Comparison of ENCODE assay signal across 8 cellular contexts in the genomic region with DNA sequence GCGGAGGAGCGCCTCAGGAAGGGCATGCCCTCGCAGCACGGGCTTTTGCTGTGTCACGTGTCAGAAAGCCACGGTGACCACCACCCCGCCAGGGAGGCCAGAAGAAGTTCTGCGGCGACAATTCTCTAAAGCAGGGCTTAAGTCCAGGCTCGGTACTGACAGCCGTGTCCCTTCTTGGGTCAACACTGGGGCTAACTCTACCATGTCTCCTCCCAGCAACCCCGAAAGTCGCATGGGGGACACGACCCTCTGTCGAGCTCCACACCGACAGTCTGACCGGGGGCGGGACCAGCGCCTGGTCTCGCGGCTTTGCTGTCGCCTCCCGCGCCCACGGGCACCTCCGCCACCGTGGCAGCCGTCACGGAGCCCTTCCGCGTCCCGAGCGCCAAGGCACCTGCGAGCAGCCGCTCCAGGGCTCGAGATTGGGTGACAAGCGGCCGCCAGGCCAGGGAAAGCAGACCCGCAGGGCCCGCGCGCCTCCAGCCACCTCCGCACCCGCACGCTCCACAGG. TPM values are rescaled to one million over a fixed set of nuclear protein-coding genes. Genes with fewer than 3 reads are reported as not detected.
DNase-seq lines count a peak whose midpoint lies in the region; ATAC-seq and TF ChIP-seq lines count a peak whose summit lies in the region.

No MANE protein-coding gene starts in this region.

- peaks cover 75% of the 10 kb centered on the region for H3K79me2 ChIP-seq in ACC112 (ENCODE audit: control insufficient read depth, insufficient read depth, low read length, unreplicated experiment)

- no peaks in the 10 kb centered on the region for H3K36me3 ChIP-seq in ACC112 (ENCODE audit: insufficient read depth, low read length)
- no peaks in the 10 kb centered on the region; the same call in 1 of the 2 replicates for H3K36me3 ChIP-seq in Panc1 (ENCODE audit: control insufficient read depth, insufficient read depth, low read length)

- BruUV-seq in Panc1 (replicated peaks; lab: Mats Ljungman, UMichigan): no TSS peak

- no peaks in the 10 kb centered on the region for H3K9me3 ChIP-seq in Panc1 (ENCODE audit: control insufficient read depth, insufficient read depth, low read depth, low read length)

- H3K27me3 ChIP-seq in ACC112 (ENCODE audit: insufficient read depth, low read length) (no peaks in the 10 kb centered on the region), Panc1 (ENCODE audit: control insufficient read depth, insufficient read depth, low read length) (no peaks in the 10 kb centered on the region)

- peak overlapping the region; percentile 95 for H2AFZ ChIP-seq in ACC112 (ENCODE audit: low read length, unreplicated experiment)

- ATAC-seq in GM18511 (IDR thresholded peaks at IDR 0.05; ENCODE audit: unreplicated experiment) (peak; percentile 28), HG03025 (IDR thresholded peaks at IDR 0.05; ENCODE audit: low FRiP score, unreplicated experiment) (peak; percentile 25), Panc1 (peak; percentile 51), sciatic nerve (no peak)

- intact Hi-C loops in Panc1 (cut with micrococcal nuclease; ENCODE audit: unreplicated experiment) (no loop called here), sciatic nerve (cut with DNase I) (no loop called here)

- H3K4me1 ChIP-seq in ACC112 (ENCODE audit: control insufficient read depth, insufficient read depth, low read length, unreplicated experiment): peaks cover 15% of the 10 kb centered on the region
- peaks cover 13% of the 10 kb centered on the region; the same call in 1 of the 2 replicates for H3K4me1 ChIP-seq in Panc1 (ENCODE audit: control insufficient read depth, insufficient read depth, low read length)

- CTCF ChIA-PET in Panc1 (lab: Charles Lee): no interaction called here

- no peak for TF ChIP-seq CTCF in Panc1 (IDR thresholded peaks at IDR 0.05)

- peak overlapping the region; percentile 100 for H3K4me3 ChIP-seq in ACC112 (ENCODE audit: low read depth, low read length)
- peak overlapping the region; percentile 83 to 95 for H3K4me3 ChIP-seq in Panc1 (ENCODE audit: low read depth in 2 of 2, low read length in 2 of 2)

- in situ Hi-C loops in Panc1 (cut with HindIII; ENCODE audit: low pct_unique_long_range_greater_than_20kb, low sequenced_read_pairs): no loop called here

- POLR2A ChIA-PET in Panc1 (lab: Charles Lee): interaction anchor here (0.6 to 0.7 kb wide), 2 partner anchors 30 to 39 kb away, joined by 3 read pairs; no protein-coding TSS in a partner anchor

- H3K27ac ChIP-seq in ACC112 (ENCODE audit: low read depth, low read length) (peak overlapping the region; percentile 95), Panc1 (ENCODE audit: low read length) (peak overlapping the region; percentile 100)

- DNase-seq in Panc1 (ENCODE audit: low read depth, low spot score) (no peak), amygdala (lab: John Stamatoyannopoulos, UW) (peak in 35 of 56 donors; percentile 4 to 71 (median 39)), hepatic stellate cell (ENCODE audit: low spot score) (peak; percentile 42), sciatic nerve (ENCODE audit: low spot score) (peak; percentile 70), Kasumi-1 (lab: John Stamatoyannopoulos, UW) (no peak)

RNA-seq across cellular contexts. Expression of gene NANP, which starts 0.5 kb away (rescaled TPM):
- 7.3 TPM for total RNA-seq in Panc1 (2021; ENCODE audit: unreplicated experiment)
- polyA plus RNA-seq in Panc1 (2012; ENCODE audit: insufficient read length): 2.1 TPM
- total RNA-seq in sciatic nerve: 4.6 TPM

RNA-seq across cellular contexts. Expression of gene NINL, which starts 37.9 kb away (rescaled TPM):
- total RNA-seq in Panc1 (2021; ENCODE audit: unreplicated experiment): 25.0 TPM
- polyA plus RNA-seq in Panc1 (2012; ENCODE audit: insufficient read length): 23.5 TPM
- 14.8 TPM for total RNA-seq in sciatic nerve

Comparison
In these comparisons a context has a peak if more than half of its experiments do, and no peak if none do; other contexts are left out.
1. DNase-seq: peak in amygdala (35 of 56), hepatic stellate cell (single experiment) and sciatic nerve (single experiment); none in Panc1 (single experiment) and Kasumi-1 (0 of 2).